In the genomic region with DNA sequence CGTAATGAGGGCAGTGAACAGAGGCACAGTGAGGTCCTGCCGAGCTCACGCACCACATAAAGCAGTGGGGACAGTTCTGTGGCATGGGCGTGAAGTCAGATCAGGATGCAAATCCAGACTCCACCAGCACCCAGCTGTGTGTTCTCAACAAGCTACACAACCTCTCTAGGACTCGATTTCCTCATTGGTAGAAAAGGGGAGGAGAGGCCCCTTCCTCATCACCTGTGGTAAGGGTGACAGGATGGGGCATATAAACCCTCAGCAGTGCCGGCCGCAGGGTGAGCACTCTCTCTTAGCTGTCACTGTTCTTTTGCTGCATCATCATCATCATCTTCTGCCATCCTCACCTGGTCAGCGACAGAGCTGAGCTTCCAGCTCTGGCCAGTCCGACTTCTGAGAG, we compare ENCODE assay signal across 27 cellular contexts. TPM values are rescaled to one million over a fixed set of nuclear protein-coding genes. Genes with fewer than 3 reads are reported as not detected.
DNase-seq lines count a peak whose midpoint lies in the region; ATAC-seq, FAIRE-seq and TF ChIP-seq lines count a peak whose summit lies in the region.
"Had no signal": no experiment of that assay in that cellular context is flagged by ENCODE, and none has a peak within 500 bp of the region (broad histone marks: within the 10 kb centered on the region; RNA-seq: fewer than 3 reads in every experiment).

No MANE protein-coding gene starts in this region.

- H3K79me1 ChIP-seq in H9 (ENCODE audit: insufficient read depth, low read depth, low read length, poor library complexity, severe bottlenecking): no peaks in the 10 kb centered on the region

- H3K36me3 ChIP-seq in OCI-LY7 (ENCODE audit: insufficient read depth, low read length): peaks cover 4% of the 10 kb centered on the region; the same call in 1 of the 2 replicates
- H3K36me3 ChIP-seq: Peyer's patch had no signal

- H2BK120ac ChIP-seq in H9 (ENCODE audit: low read depth, low read length, poor library complexity, severe bottlenecking): no peak overlapping the region

- H3K36me3 Mint-ChIP-seq in H9 (ENCODE audit: insufficient read depth in 1 of 3, low read depth in 3 of 3) (no peaks in the 10 kb centered on the region), mesothelial cell of epicardium (peaks cover 5% of the 10 kb centered on the region)
- no peaks in the 10 kb centered on the region for H3K36me3 Mint-ChIP-seq in stimulated activated effector memory CD8-positive, alpha-beta T cell treated with anti-CD3 and anti-CD28 coated beads, Interleukin-12 subunit alpha, Interleukin-12 subunit beta, amount 100 ng/mL, for 72 hours

- H3K9me3 Mint-ChIP-seq in H9 (no peaks in the 10 kb centered on the region), mesothelial cell of epicardium (peaks cover 10% of the 10 kb centered on the region)
- H3K9me3 Mint-ChIP-seq in stimulated activated effector memory CD8-positive, alpha-beta T cell treated with anti-CD3 and anti-CD28 coated beads, Interleukin-12 subunit alpha, Interleukin-12 subunit beta, amount 100 ng/mL, for 72 hours: no peaks in the 10 kb centered on the region
- H3K9me3 Mint-ChIP-seq: CD4-positive, alpha-beta T cell had no signal

- TF ChIP-seq CTCF in H9 (conservative IDR thresholded peaks at IDR 0.05) (no peak), OCI-LY7 (conservative IDR thresholded peaks at IDR 0.05; ENCODE audit: low read length) (no peak), mesothelial cell of epicardium (IDR thresholded peaks at IDR 0.05; ENCODE audit: unreplicated experiment) (no peak)

- H3K27me3 Mint-ChIP-seq in H9 (ENCODE audit: low read depth) (no peaks in the 10 kb centered on the region), mesothelial cell of epicardium (ENCODE audit: low read depth) (no peaks in the 10 kb centered on the region)
- H3K27me3 Mint-ChIP-seq: CD4-positive, alpha-beta T cell had no signal

- peak overlapping the region; percentile 62 for H3K4me3 ChIP-seq in OCI-LY7 (ENCODE audit: low read depth, low read length, poor library complexity, severe bottlenecking)
- H3K4me3 ChIP-seq: A549; BLaER1 treated with 17β-estradiol and CSF1 and Interleukin-3, amounts not matched to agents 10 nM and 100 nM; Peyer's patch had no signal

- CTCF ChIA-PET in OCI-LY7 (lab: Charles Lee; ENCODE audit: unreplicated experiment): interaction anchor here (0.6 to 2.7 kb wide), 7 partner anchors 16 to 571 kb away, joined by 3 to 20 read pairs (median 4); no protein-coding TSS in a partner anchor

- intact Hi-C loops in OCI-LY7 (cut with micrococcal nuclease; ENCODE audit: unreplicated experiment): loop anchor here (1.0 to 10.0 kb wide), 6 partner anchors 54 to 1257 kb away; a partner anchor contains a TSS

- no peak for ATAC-seq in stimulated activated effector memory CD8-positive, alpha-beta T cell treated with anti-CD3 and anti-CD28 coated beads, Interleukin-12 subunit alpha, Interleukin-12 subunit beta, amount 100 ng/mL, for 72 hours
- ATAC-seq: A549, HCT116 had no signal

- H4K8ac ChIP-seq in H9 (replicated peaks; ENCODE audit: insufficient read length, low read depth, low read length): no peak overlapping the region

- H3K9me2 ChIP-seq in OCI-LY7 (ENCODE audit: insufficient read depth, low read length): no peaks in the 10 kb centered on the region

- H3K4me3 Mint-ChIP-seq in H9: no peak overlapping the region
- H3K4me3 Mint-ChIP-seq in mesothelial cell of epicardium: no peak overlapping the region
- H3K4me3 Mint-ChIP-seq in stimulated activated effector memory CD8-positive, alpha-beta T cell treated with anti-CD3 and anti-CD28 coated beads, Interleukin-12 subunit alpha, Interleukin-12 subunit beta, amount 100 ng/mL, for 72 hours: no peak overlapping the region
- H3K4me3 Mint-ChIP-seq: CD4-positive, alpha-beta T cell had no signal

- H3K18ac ChIP-seq in H9 (ENCODE audit: insufficient read length, low read depth, low read length): no peak overlapping the region

- H3K4me1 Mint-ChIP-seq in H9 (peaks cover 18 to 20% of the 10 kb centered on the region in 2 experiments), mesothelial cell of epicardium (peaks cover 20% of the 10 kb centered on the region)
- no peaks in the 10 kb centered on the region for H3K4me1 Mint-ChIP-seq in stimulated activated effector memory CD8-positive, alpha-beta T cell treated with anti-CD3 and anti-CD28 coated beads, Interleukin-12 subunit alpha, Interleukin-12 subunit beta, amount 100 ng/mL, for 72 hours

- no peak overlapping the region for H4K5ac ChIP-seq in H9 (ENCODE audit: insufficient read length, low read depth, low read length)

- H2BK15ac ChIP-seq in H9 (ENCODE audit: low read depth, low read length): no peak overlapping the region

- no peak overlapping the region for H4K91ac ChIP-seq in H9 (ENCODE audit: insufficient read length, low read depth, low read length)

- H3K56ac ChIP-seq in H9 (ENCODE audit: insufficient read length, low read depth, low read length): no peak overlapping the region

- no CpG with 5 or more reads among the region's 9 CpGs for WGBS in H9 (ENCODE audit: extremely low coverage, insufficient read length, low lambda C conversion rate)

- H3K27me3 ChIP-seq in H9 (ENCODE audit: insufficient read depth, low read length): no peaks in the 10 kb centered on the region
- H3K27me3 ChIP-seq: BLaER1 treated with 17β-estradiol and CSF1 and Interleukin-3, amounts not matched to agents 10 nM and 100 nM; Peyer's patch had no signal

- H3K27ac Mint-ChIP-seq in H9: peak overlapping the region in 2 of 3 experiments; percentile 65 to 69; a peak in 3 of 7 replicates
- H3K27ac Mint-ChIP-seq in mesothelial cell of epicardium: no peak overlapping the region
- no peak overlapping the region for H3K27ac Mint-ChIP-seq in stimulated activated effector memory CD8-positive, alpha-beta T cell treated with anti-CD3 and anti-CD28 coated beads, Interleukin-12 subunit alpha, Interleukin-12 subunit beta, amount 100 ng/mL, for 72 hours
- H3K27ac Mint-ChIP-seq: CD4-positive, alpha-beta T cell had no signal

- H3K27ac ChIP-seq in H9 (ENCODE audit: insufficient read length, low read depth, low read length) (no peak overlapping the region), OCI-LY7 (ENCODE audit: low read depth, low read length, poor library complexity, severe bottlenecking) (peak overlapping the region; percentile 95)
- H3K27ac ChIP-seq: A549; BLaER1 treated with 17β-estradiol and CSF1 and Interleukin-3, amounts not matched to agents 10 nM and 100 nM; Peyer's patch had no signal

- H3K23me2 ChIP-seq in H9 (ENCODE audit: insufficient read length, low read depth, low read length, poor library complexity, severe bottlenecking): no peaks in the 10 kb centered on the region

- H3K4me1 ChIP-seq in H9 (ENCODE audit: insufficient read depth, low read length) (no peaks in the 10 kb centered on the region), OCI-LY7 (ENCODE audit: insufficient read depth, low read length, poor library complexity, severe bottlenecking) (peaks cover 50% of the 10 kb centered on the region)
- H3K4me1 ChIP-seq: A549 had no signal

- DNase-seq in H9 (no peak), OCI-LY7 (ENCODE audit: low spot score) (peak; percentile 85), germinal center (ENCODE audit: low spot score) (peak; percentile 7), urothelium cell line (ENCODE audit: low spot score) (no peak), mesothelial cell of epicardium (ENCODE audit: low spot score in 2 of 2, unreplicated experiment in 2 of 2) (no peak)
- DNase-seq in stimulated activated effector memory CD8-positive, alpha-beta T cell treated with anti-CD3 and anti-CD28 coated beads, Interleukin-12 subunit alpha, Interleukin-12 subunit beta, amount 100 ng/mL, for 72 hours (ENCODE audit: low spot score in 2 of 2): no peak
- no peak for DNase-seq in activated CD4-positive, CD25-positive, alpha-beta regulatory T cell treated with anti-CD3 and anti-CD28 coated beads, Interleukin-2, amount 50 U/mL, for 72 hours
- DNase-seq: AML-193; CD4-positive, alpha-beta T cell; GOT3; NCI-H1092 treated with DMSO at 0.1 percent for 48 hours; NCI-H1436; NCI-H187; NCI-H2081 treated with DMSO at 0.1 percent for 48 hours; NCI-H2171; NCI-H226; NCI-H510A; NCI-H69; OCI-M1; Peyer's patch; SHP77 treated with DMSO at 0.1 percent for 48 hours had no signal

- no peak overlapping the region for H3K14ac ChIP-seq in H9 (ENCODE audit: insufficient read depth, low read length)

- H4K20me1 ChIP-seq in H9 (ENCODE audit: control insufficient read depth, insufficient read depth, insufficient read length) (no peaks in the 10 kb centered on the region), OCI-LY7 (ENCODE audit: insufficient read depth, low read length) (no peaks in the 10 kb centered on the region)
- H4K20me1 ChIP-seq: BLaER1 treated with 17β-estradiol and CSF1 and Interleukin-3, amounts not matched to agents 10 nM and 100 nM had no signal

- H2BK20ac ChIP-seq in H9 (ENCODE audit: low read depth, low read length, poor library complexity, severe bottlenecking): no peak overlapping the region

- POLR2A ChIA-PET in OCI-LY7 (lab: Charles Lee): interaction anchor here (0.6 to 5.8 kb wide), 17 partner anchors 10 to 1096 kb away, joined by 3 to 56 read pairs (median 5); a partner anchor contains a TSS

- H2BK5ac ChIP-seq in H9 (ENCODE audit: insufficient read length, low read length): no peak overlapping the region

- H3K4me2 ChIP-seq in H9 (ENCODE audit: insufficient read depth, insufficient read length, low read length): no peak overlapping the region
- H3K4me2 ChIP-seq in OCI-LY7 (ENCODE audit: low read length): peak overlapping the region; percentile 62
- H3K4me2 ChIP-seq: A549; BLaER1 treated with 17β-estradiol and CSF1 and Interleukin-3, amounts not matched to agents 10 nM and 100 nM had no signal

- no peak overlapping the region for H3K23ac ChIP-seq in H9 (ENCODE audit: insufficient read length, low read depth, low read length)

- peak; percentile 72 for FAIRE-seq in urothelium cell line (lab: Jason Lieb, UNC)
- FAIRE-seq: A549, D721Med, G401.6, GM19239 had no signal

- H3K9me3 ChIP-seq in H9 (ENCODE audit: control insufficient read depth, low read depth, low read length) (no peaks in the 10 kb centered on the region), OCI-LY7 (ENCODE audit: low read length) (peaks cover 9% of the 10 kb centered on the region; the same call in 1 of the 2 replicates)
- H3K9me3 ChIP-seq: A549; BLaER1 treated with 17β-estradiol and CSF1 and Interleukin-3, amounts not matched to agents 10 nM and 100 nM; Peyer's patch had no signal

- no peak overlapping the region for H2AFZ ChIP-seq in H9 (ENCODE audit: low read length)
- peak overlapping the region; percentile 40; the same call in 1 of the 2 replicates for H2AFZ ChIP-seq in OCI-LY7 (ENCODE audit: low read length)

- H3K79me2 ChIP-seq in H9 (ENCODE audit: insufficient read depth, low read length): no peaks in the 10 kb centered on the region
- H3K79me2 ChIP-seq in OCI-LY7 (ENCODE audit: insufficient read depth, low read depth, low read length): peaks cover 6% of the 10 kb centered on the region

- no TSS peak for BruUV-seq in OCI-LY7 (replicated peaks; lab: Mats Ljungman, UMichigan)

- no peak overlapping the region for H2AK5ac ChIP-seq in H9 (ENCODE audit: insufficient read length, low read length)

- H3K9ac ChIP-seq in H9 (ENCODE audit: extremely low read depth, insufficient read length, low read length): no peak overlapping the region

- no peak overlapping the region for H2BK12ac ChIP-seq in H9 (ENCODE audit: insufficient read length, low read depth, low read length)

- no peak overlapping the region for H3T11ph ChIP-seq in H9 (ENCODE audit: low read length)

- no peak overlapping the region for H3K4ac ChIP-seq in H9 (ENCODE audit: low read depth, low read length)

RNA-seq across cellular contexts. Expression of a gene that starts 54.8 kb away (rescaled TPM):
- total RNA-seq in H9 (2021): 5.7 and 7.7 TPM in 2 replicates
- 14.2 and 15.4 TPM in 2 replicates for total RNA-seq in OCI-LY7 (2014; rRNA removed; shearing (Covaris generic))
- total RNA-seq in OCI-LY7 (2022): 17.7 and 22.5 TPM in 2 replicates
- total RNA-seq in mesothelial cell of epicardium: 8.4 to 12.2 TPM (median 9.2 TPM) in 3 replicates

RNA-seq across cellular contexts. Expression of a gene that starts 54.9 kb away (rescaled TPM):
- total RNA-seq in H9 (2021): 127 and 128 TPM in 2 replicates
- 293 and 348 TPM in 2 replicates for total RNA-seq in OCI-LY7 (2014; rRNA removed; shearing (Covaris generic))
- 309 and 338 TPM in 2 replicates for total RNA-seq in OCI-LY7 (2022)
- 38.9 to 44.9 TPM (median 43.3 TPM) in 3 replicates for total RNA-seq in mesothelial cell of epicardium

Comparison
In these comparisons a context has a peak if more than half of its experiments do, and no peak if none do; other contexts are left out.
1. DNase-seq: peak in OCI-LY7 (single experiment) and germinal center (single experiment); none in H9 (single experiment), urothelium cell line (single experiment), mesothelial cell of epicardium (0 of 2), stimulated activated effector memory CD8-positive, alpha-beta T cell treated with anti-CD3 and anti-CD28 coated beads, Interleukin-12 subunit alpha, Interleukin-12 subunit beta, amount 100 ng/mL, for 72 hours (0 of 2) and activated CD4-positive, CD25-positive, alpha-beta regulatory T cell treated with anti-CD3 and anti-CD28 coated beads, Interleukin-2, amount 50 U/mL, for 72 hours (single experiment).
2. H3K27ac Mint-ChIP-seq: peak in H9 (2 of 3); none in mesothelial cell of epicardium (single experiment) and stimulated activated effector memory CD8-positive, alpha-beta T cell treated with anti-CD3 and anti-CD28 coated beads, Interleukin-12 subunit alpha, Interleukin-12 subunit beta, amount 100 ng/mL, for 72 hours (single experiment).